ENCODE assay signal across 12 cellular contexts in the genomic region with DNA sequence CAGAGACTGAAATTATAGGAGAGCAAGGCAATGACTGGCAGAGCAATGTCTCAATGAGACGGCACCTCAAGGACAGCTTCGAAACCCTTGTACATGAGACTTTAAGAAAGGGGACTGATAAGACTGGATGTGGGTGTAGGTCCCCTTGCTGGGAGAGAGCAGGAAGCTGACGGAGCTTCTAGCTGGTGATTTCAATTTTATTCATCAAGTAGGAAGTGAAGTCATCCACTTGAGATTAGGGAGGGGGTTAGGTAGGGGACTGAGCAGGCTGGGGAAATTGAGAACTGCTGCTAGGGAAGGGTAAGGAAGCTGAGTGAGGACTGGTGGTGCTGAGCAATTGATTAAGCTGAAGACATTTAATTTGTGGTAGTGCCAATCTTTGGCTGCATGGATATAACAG.
DNase-seq lines count a peak whose midpoint lies in the region; ATAC-seq and TF ChIP-seq lines count a peak whose summit lies in the region.
"Had no signal": no experiment of that assay in that cellular context is flagged by ENCODE, and none has a peak within 500 bp of the region (broad histone marks: within the 10 kb centered on the region; RNA-seq: fewer than 3 reads in every experiment).

No MANE protein-coding gene starts in this region.

- H3K36me3 ChIP-seq in osteoblast (ENCODE audit: insufficient read depth, low read length) = peaks cover 30% of the 10 kb centered on the region
- H3K36me3 ChIP-seq: pancreas had no signal

- peaks cover 6% of the 10 kb centered on the region for H3K9me3 Mint-ChIP-seq in activated T-cell treated with anti-CD3 and anti-CD28 coated beads, Interleukin-2, amount 50 U/mL, for 24 hours

- H3K9me3 ChIP-seq in osteoblast (ENCODE audit: low read depth, low read length) = no peaks in the 10 kb centered on the region
- H3K9me3 ChIP-seq: pancreas had no signal

- CTCF ChIA-PET in HEK293T (lab: Yijun Ruan, JAX) = no interaction called here

- TF ChIP-seq CTCF in cardiac fibroblast (IDR thresholded peaks at IDR 0.05; ENCODE audit: low read depth, low read length) (no peak), osteoblast (IDR thresholded peaks at IDR 0.05; ENCODE audit: extremely low read depth, low read depth, low read length) (no peak), lower leg skin (IDR thresholded peaks at IDR 0.05) (no peak)

- H3K4me3 ChIP-seq in cardiac fibroblast (replicated peaks in 1 of 2; ENCODE audit: low read depth in 2 of 2, low read length in 2 of 2) (no peak overlapping the region), osteoblast (ENCODE audit: insufficient read depth, low read length) (no peak overlapping the region), lower leg skin (ENCODE audit: low read depth, poor library complexity, severe bottlenecking) (no peak overlapping the region)
- H3K4me3 ChIP-seq: pancreas had no signal

- peak overlapping the region; percentile 87 for H3K27ac Mint-ChIP-seq in activated T-cell treated with anti-CD3 and anti-CD28 coated beads, Interleukin-2, amount 50 U/mL, for 24 hours

- H3K27ac ChIP-seq in osteoblast (ENCODE audit: low read depth, low read length) = peak overlapping the region; percentile 58
- H3K27ac ChIP-seq: pancreas had no signal

- WGBS in lower leg skin, 2 donors = 89% methylated on average over 3 of the region's 3 CpGs

- POLR2A ChIA-PET in HEK293T (lab: Yijun Ruan, JAX) = no interaction called here

- DNase-seq in activated T-cell treated with anti-CD3 and anti-CD28 coated beads, Interleukin-2, amount 50 U/mL, for 24 hours = no peak
- DNase-seq in activated T-cell treated with anti-CD3 and anti-CD28 coated beads for 4 hours (no peak), RKO (ENCODE audit: low spot score) (peak; percentile 21), cardiac fibroblast (ENCODE audit: low read depth in 2 of 2) (peak; percentile 67 to 72), osteoblast (ENCODE audit: insufficient read length, low spot score, missing footprints) (no peak), lower leg skin (ENCODE audit: low spot score in 2 of 2) (no peak), HEK293T (ENCODE audit: extremely low spot score) (no peak)
- DNase-seq: left ventricle myocardium superior; NCI-H1436 treated with DMSO at 0.1 percent for 48 hours; pancreas; stimulated activated CD4-positive, alpha-beta T cell treated with anti-CD3 and anti-CD28 coated beads, Interleukin-2, amount 100 ng/mL, for 48 hours had no signal

- H3K4me1 ChIP-seq in osteoblast (ENCODE audit: insufficient read depth, low read length) = peaks cover 29% of the 10 kb centered on the region
- H3K4me1 ChIP-seq: pancreas had no signal

- no peaks in the 10 kb centered on the region for H3K27me3 Mint-ChIP-seq in activated T-cell treated with anti-CD3 and anti-CD28 coated beads, Interleukin-2, amount 50 U/mL, for 24 hours

- H3K4me2 ChIP-seq in osteoblast (ENCODE audit: insufficient read depth, low read length) = no peak overlapping the region

- H3K4me3 Mint-ChIP-seq in activated T-cell treated with anti-CD3 and anti-CD28 coated beads, Interleukin-2, amount 50 U/mL, for 24 hours = peak overlapping the region; percentile 2

- H3K79me2 ChIP-seq in osteoblast (ENCODE audit: insufficient read depth, low read length) = peaks cover 31% of the 10 kb centered on the region

- no peaks in the 10 kb centered on the region for H3K27me3 ChIP-seq in osteoblast (ENCODE audit: insufficient read depth, low read length)
- H3K27me3 ChIP-seq: pancreas had no signal

- peaks cover 87% of the 10 kb centered on the region for H3K36me3 Mint-ChIP-seq in activated T-cell treated with anti-CD3 and anti-CD28 coated beads, Interleukin-2, amount 50 U/mL, for 24 hours (ENCODE audit: low read depth)

- intact Hi-C loops in lower leg skin (cut with DNase I; ENCODE audit: low total_unique reads) = no loop called here

- TF ChIP-seq POLR2A in lower leg skin (IDR thresholded peaks at IDR 0.05) = no peak

- H4K20me1 ChIP-seq in osteoblast (ENCODE audit: insufficient read depth, low read length) = peaks cover 3% of the 10 kb centered on the region

- H2AFZ ChIP-seq in osteoblast (ENCODE audit: low read length) = no peak overlapping the region

- no peak for ATAC-seq in HG02759 (IDR thresholded peaks at IDR 0.05; ENCODE audit: unreplicated experiment)
- ATAC-seq: left ventricle myocardium superior, pancreas had no signal

- peaks cover 87% of the 10 kb centered on the region for H3K4me1 Mint-ChIP-seq in activated T-cell treated with anti-CD3 and anti-CD28 coated beads, Interleukin-2, amount 50 U/mL, for 24 hours (ENCODE audit: low read depth)

TF ChIP-seq in HEK293T, 16 proteins besides CTCF, POLR2A, EP300 and RAD21:
- TF ChIP-seq FOXA1 (IDR thresholded peaks at IDR 0.05) = no peak
- no peak for TF ChIP-seq NFRKB (IDR thresholded peaks at IDR 0.05)
- no peak for TF ChIP-seq FOXM1 (IDR thresholded peaks at IDR 0.05; ENCODE audit: borderline replicate concordance)
- TF ChIP-seq FOXK2 (IDR thresholded peaks at IDR 0.05) = no peak
- TF ChIP-seq BHLHE40 (IDR thresholded peaks at IDR 0.05; ENCODE audit: borderline replicate concordance) = no peak
- TF ChIP-seq LEF1 (IDR thresholded peaks at IDR 0.05; ENCODE audit: borderline replicate concordance) = no peak
- no peak for TF ChIP-seq ARNT (IDR thresholded peaks at IDR 0.05)
- TF ChIP-seq, protein P1, sequence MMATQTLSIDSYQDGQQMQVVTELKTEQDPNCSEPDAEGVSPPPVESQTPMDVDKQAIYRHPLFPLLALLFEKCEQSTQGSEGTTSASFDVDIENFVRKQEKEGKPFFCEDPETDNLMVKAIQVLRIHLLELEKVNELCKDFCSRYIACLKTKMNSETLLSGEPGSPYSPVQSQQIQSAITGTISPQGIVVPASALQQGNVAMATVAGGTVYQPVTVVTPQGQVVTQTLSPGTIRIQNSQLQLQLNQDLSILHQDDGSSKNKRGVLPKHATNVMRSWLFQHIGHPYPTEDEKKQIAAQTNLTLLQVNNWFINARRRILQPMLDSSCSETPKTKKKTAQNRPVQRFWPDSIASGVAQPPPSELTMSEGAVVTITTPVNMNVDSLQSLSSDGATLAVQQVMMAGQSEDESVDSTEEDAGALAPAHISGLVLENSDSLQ (IDR thresholded peaks at IDR 0.05) = no peak
- no peak for TF ChIP-seq SUZ12 (IDR thresholded peaks at IDR 0.05)
- no peak for TF ChIP-seq TARDBP (IDR thresholded peaks at IDR 0.05)
- no peak for TF ChIP-seq ZNF384 (IDR thresholded peaks at IDR 0.05)
- TF ChIP-seq CTBP1 (IDR thresholded peaks at IDR 0.05; ENCODE audit: borderline replicate concordance) = no peak
- no peak for TF ChIP-seq L3MBTL2 (conservative IDR thresholded peaks at IDR 0.05)
- TF ChIP-seq SP1 (IDR thresholded peaks at IDR 0.05) = no peak
- no peak for TF ChIP-seq ELF4 (IDR thresholded peaks at IDR 0.05)
- TF ChIP-seq HDGF (IDR thresholded peaks at IDR 0.05; ENCODE audit: borderline replicate concordance) = no peak

Comparison
In these comparisons a context has a peak if more than half of its experiments do, and no peak if none do; other contexts are left out.
1. DNase-seq: peak in RKO (single experiment) and cardiac fibroblast (2 of 2); none in activated T-cell treated with anti-CD3 and anti-CD28 coated beads, Interleukin-2, amount 50 U/mL, for 24 hours (single experiment), activated T-cell treated with anti-CD3 and anti-CD28 coated beads for 4 hours (single experiment), osteoblast (single experiment), lower leg skin (0 of 2) and HEK293T (single experiment).